In the genomic region with DNA sequence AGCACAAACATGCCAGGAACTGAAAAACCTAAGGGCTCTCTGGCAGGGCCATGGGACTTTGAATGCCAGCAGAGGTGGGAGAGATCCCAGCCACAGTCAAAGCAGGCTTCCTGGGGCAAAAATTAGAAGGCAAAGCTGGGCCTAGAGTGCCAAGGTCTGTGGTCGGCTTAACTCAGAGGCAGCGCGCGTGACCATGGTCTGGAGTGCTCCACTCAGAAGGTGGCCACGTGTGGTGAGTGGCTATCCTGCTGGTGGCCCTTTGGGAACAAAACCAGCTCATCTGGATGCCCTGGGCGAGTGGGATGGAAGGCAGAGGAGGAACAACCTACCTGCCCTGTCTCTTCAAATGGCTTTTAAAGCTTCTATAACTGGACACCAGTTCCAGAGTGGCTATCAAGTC, we compare ENCODE assay signal across 24 cellular contexts.
DNase-seq lines count a peak whose midpoint lies in the region; ATAC-seq and TF ChIP-seq lines count a peak whose summit lies in the region.
"Had no signal": no experiment of that assay in that cellular context is flagged by ENCODE, and none has a peak within 500 bp of the region (broad histone marks: within the 10 kb centered on the region; RNA-seq: fewer than 3 reads in every experiment).

No MANE protein-coding gene starts in this region.

- H3K4me1 ChIP-seq in cardiac muscle cell (ENCODE audit: low read depth) (peaks cover 8% of the 10 kb centered on the region), right lobe of liver (peaks cover 0 to 62% (median 18%) of the 10 kb centered on the region in 4 donors), subcutaneous abdominal adipose tissue (ENCODE audit: control insufficient read depth in 5 of 5, insufficient read depth in 5 of 5, low read length in 5 of 5) (peaks cover 0 to 24% (median 14%) of the 10 kb centered on the region in 5 donors)
- H3K4me1 ChIP-seq: suprapubic skin had no signal

- no peak for ATAC-seq in activated T-helper 17 cell treated with anti-CD3 and anti-CD28 coated beads, Interleukin-2, amount 50 U/mL, for 72 hours (replicated peaks)
- ATAC-seq in right lobe of liver (no peak), HG02852 (IDR thresholded peaks at IDR 0.05; ENCODE audit: unreplicated experiment) (no peak)
- ATAC-seq: left lung, Panc1 had no signal

- no peak for TF ChIP-seq CTCF in cardiac muscle cell (IDR thresholded peaks at IDR 0.05; ENCODE audit: low read depth, low read length)
- TF ChIP-seq CTCF in right lobe of liver (IDR thresholded peaks at IDR 0.05): no peak

- H3K9ac ChIP-seq in subcutaneous abdominal adipose tissue (ENCODE audit: low read length in 5 of 5): no peak overlapping the region
- H3K9ac ChIP-seq: GM23248 had no signal

- H3K27me3 ChIP-seq in cardiac muscle cell: no peaks in the 10 kb centered on the region
- H3K27me3 ChIP-seq in right lobe of liver: no peaks in the 10 kb centered on the region
- no peaks in the 10 kb centered on the region for H3K27me3 ChIP-seq in subcutaneous abdominal adipose tissue (ENCODE audit: control insufficient read depth in 5 of 5, insufficient read depth in 4 of 5, low read length in 5 of 5)
- H3K27me3 ChIP-seq: brain microvascular endothelial cell, left lung, MG63, suprapubic skin had no signal

- no peak for TF ChIP-seq POLR2A in right lobe of liver (IDR thresholded peaks at IDR 0.05)

- H3K4me3 ChIP-seq in cardiac muscle cell (no peak overlapping the region), right lobe of liver (no peak overlapping the region), subcutaneous abdominal adipose tissue (ENCODE audit: low read depth in 1 of 5, low read length in 5 of 5) (no peak overlapping the region)
- H3K4me3 ChIP-seq: GM23248, left lung, MG63, suprapubic skin had no signal

- H3K9me3 Mint-ChIP-seq in activated T-helper 17 cell treated with anti-CD3 and anti-CD28 coated beads, Interleukin-2, amount 50 U/mL, for 72 hours: no peaks in the 10 kb centered on the region

- H3K27ac Mint-ChIP-seq in activated T-helper 17 cell treated with anti-CD3 and anti-CD28 coated beads, Interleukin-2, amount 50 U/mL, for 72 hours: peak overlapping the region; percentile 47
- H3K27ac Mint-ChIP-seq: activated B cell treated with CpG ODN at 0.5 μM for 24 hours had no signal

- H3K27ac ChIP-seq in cardiac muscle cell (peak overlapping the region; percentile 23), right lobe of liver (peak overlapping the region in 2 of 3 donors; percentile 66 to 87), subcutaneous abdominal adipose tissue (ENCODE audit: low read depth, low read length) (peak overlapping the region; percentile 65)
- H3K27ac ChIP-seq: brain microvascular endothelial cell, epithelial cell of prostate, GM23248, left lung, suprapubic skin had no signal

- H3K27me3 Mint-ChIP-seq in activated T-helper 17 cell treated with anti-CD3 and anti-CD28 coated beads, Interleukin-2, amount 50 U/mL, for 72 hours: no peaks in the 10 kb centered on the region
- H3K27me3 Mint-ChIP-seq: activated B cell treated with CpG ODN at 0.5 μM for 24 hours had no signal

- DNase-seq in cardiac muscle cell (ENCODE audit: low read depth in 1 of 2, low spot score in 1 of 2) (no peak), cardiac septum (ENCODE audit: low spot score) (no peak), right lobe of liver (no peak), NCI-H146 treated with DMSO at 0.1 percent for 48 hours (lab: John Stamatoyannopoulos, UW; ENCODE audit: unreplicated experiment) (no peak)
- DNase-seq: activated B cell treated with CpG ODN at 0.5 μM for 24 hours; brain microvascular endothelial cell; C1 segment of cervical spinal cord; Calu3; effector CD4-positive, alpha-beta T cell; GM23248; KG1; left lung; MG63; NCI-H2029 treated with DMSO at 0.1 percent for 48 hours; NCI-H526; retina; SIG-M5; stimulated activated CD4-positive, alpha-beta T cell treated with anti-CD3 and anti-CD28 coated beads, Interleukin-2, amount 100 ng/mL, for 24 hours had no signal

- no CpG with 5 or more reads among the region's 6 CpGs for WGBS in right lobe of liver (ENCODE audit: insufficient coverage, low coverage, low lambda C conversion rate, missing lambda C conversion rate)

- H3K4me3 Mint-ChIP-seq in activated T-helper 17 cell treated with anti-CD3 and anti-CD28 coated beads, Interleukin-2, amount 50 U/mL, for 72 hours: no peak overlapping the region
- H3K4me3 Mint-ChIP-seq: activated B cell treated with CpG ODN at 0.5 μM for 24 hours had no signal

- H3K4me1 Mint-ChIP-seq in activated T-helper 17 cell treated with anti-CD3 and anti-CD28 coated beads, Interleukin-2, amount 50 U/mL, for 72 hours: peaks cover 10% of the 10 kb centered on the region
- H3K4me1 Mint-ChIP-seq: activated B cell treated with CpG ODN at 0.5 μM for 24 hours had no signal

- intact Hi-C loops in cardiac septum (cut with DNase I): no loop called here
- intact Hi-C loops in right lobe of liver (cut with DNase I): no loop called here

- peaks cover 100% of the 10 kb centered on the region for H3K36me3 Mint-ChIP-seq in activated T-helper 17 cell treated with anti-CD3 and anti-CD28 coated beads, Interleukin-2, amount 50 U/mL, for 72 hours (ENCODE audit: low read depth)

- H3K9me3 ChIP-seq in cardiac muscle cell (ENCODE audit: low read depth): no peaks in the 10 kb centered on the region
- no peaks in the 10 kb centered on the region for H3K9me3 ChIP-seq in right lobe of liver
- H3K9me3 ChIP-seq in subcutaneous abdominal adipose tissue (ENCODE audit: control insufficient read depth in 5 of 5, low read length in 5 of 5): peaks cover 0 to 8% (median 5%) of the 10 kb centered on the region in 5 donors
- H3K9me3 ChIP-seq: MG63, suprapubic skin had no signal

- H3K36me3 ChIP-seq in cardiac muscle cell: no peaks in the 10 kb centered on the region
- peaks cover 0 to 5% (median 0%) of the 10 kb centered on the region in 4 donors for H3K36me3 ChIP-seq in right lobe of liver
- H3K36me3 ChIP-seq in subcutaneous abdominal adipose tissue (ENCODE audit: control insufficient read depth in 5 of 5, insufficient read depth in 5 of 5, low read length in 5 of 5): peaks cover 8 to 47% (median 28%) of the 10 kb centered on the region in 5 donors

Comparison
In these comparisons a context has a peak if more than half of its experiments do, and no peak if none do; other contexts are left out.
1. H3K27ac ChIP-seq: peak in every context shown above with its lines; median percentile 76 in right lobe of liver; 65 in subcutaneous abdominal adipose tissue; 23 in cardiac muscle cell.